ENCODE assay signal across 8 cellular contexts in the genomic region with DNA sequence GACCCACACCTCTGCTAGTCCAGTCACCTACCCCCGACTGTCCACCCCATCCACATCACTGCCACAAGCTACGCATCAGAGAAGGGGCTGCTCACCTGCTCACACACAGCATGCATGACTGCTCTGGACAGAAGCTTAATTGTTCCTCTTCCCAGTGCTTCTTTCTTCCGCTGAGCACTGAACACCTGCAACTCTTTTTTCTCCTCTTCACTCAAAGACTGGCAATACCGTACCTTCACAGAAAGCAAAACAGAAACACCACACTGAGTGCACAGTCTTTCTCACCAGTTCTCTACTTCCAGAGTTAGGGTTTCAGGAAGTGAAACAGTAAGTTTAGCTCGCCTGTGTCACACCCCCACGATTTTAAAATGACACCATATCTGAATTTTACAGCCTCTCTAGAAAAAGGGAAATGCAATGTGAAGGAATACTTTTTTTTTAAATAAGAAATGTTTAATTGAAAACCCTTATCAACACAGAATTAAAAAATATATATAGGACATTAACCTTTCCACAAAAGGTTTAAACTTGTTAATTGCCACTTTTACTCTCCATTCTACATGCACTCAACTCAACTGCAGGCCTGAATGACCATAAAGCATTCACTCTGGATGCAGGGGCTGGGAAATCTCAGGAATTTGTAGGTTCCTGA.
DNase-seq lines count a peak whose midpoint lies in the region; ATAC-seq and TF ChIP-seq lines count a peak whose summit lies in the region.

No MANE protein-coding gene starts in this region.

- ATAC-seq in DND-41 (ENCODE audit: insufficient read depth, low read depth) (peak; percentile 35; the same call in 1 of the 3 replicates), HG03139 (IDR thresholded peaks at IDR 0.05; ENCODE audit: unreplicated experiment) (peak; percentile 93)

- no peak overlapping the region for H3K4me2 ChIP-seq in DND-41 (ENCODE audit: insufficient read depth, low read length)

- peaks cover 6% of the 10 kb centered on the region; the same call in 1 of the 2 replicates for H3K4me1 ChIP-seq in DND-41 (ENCODE audit: insufficient read depth, low read length)
- peaks cover 0 to 2% (median 0%) of the 10 kb centered on the region in 5 donors for H3K4me1 ChIP-seq in subcutaneous abdominal adipose tissue (ENCODE audit: control insufficient read depth in 5 of 5, insufficient read depth in 5 of 5, low read length in 5 of 5)

- no peaks in the 10 kb centered on the region for H3K9me3 ChIP-seq in DND-41 (ENCODE audit: insufficient read depth, low read length, severe bottlenecking)
- H3K9me3 ChIP-seq in subcutaneous abdominal adipose tissue (ENCODE audit: control insufficient read depth in 5 of 5, low read length in 5 of 5), result no peaks in the 10 kb centered on the region

- peak overlapping the region; percentile 52 for H2AFZ ChIP-seq in DND-41 (ENCODE audit: low read depth, low read length)

- H3K79me2 ChIP-seq in DND-41 (ENCODE audit: insufficient read depth, low read length), result no peaks in the 10 kb centered on the region

- H3K4me3 ChIP-seq in DND-41 (ENCODE audit: low read depth in 1 of 2, low read length in 2 of 2) (no peak overlapping the region), subcutaneous abdominal adipose tissue (ENCODE audit: low read depth in 1 of 5, low read length in 5 of 5) (peak overlapping the region in 4 of 5 donors; percentile 14 to 52 (median 39))

- H3K9ac ChIP-seq in DND-41 (ENCODE audit: low read depth, low read length), result no peak overlapping the region
- no peak overlapping the region for H3K9ac ChIP-seq in subcutaneous abdominal adipose tissue (ENCODE audit: low read length in 5 of 5)

- DNase-seq in DND-41, result no peak
- peak; percentile 45 for DNase-seq in GM19240 (ENCODE audit: insufficient read length, low spot score)
- DNase-seq in UCSD-AML1 (lab: John Stamatoyannopoulos, UW; ENCODE audit: unreplicated experiment), result peak; percentile 14
- no peak for DNase-seq in NCI-H2196 treated with DMSO at 0.1 percent for 48 hours (lab: John Stamatoyannopoulos, UW; ENCODE audit: unreplicated experiment)
- no peak for DNase-seq in HT-29 (ENCODE audit: low spot score)
- DNase-seq in NCI-H524 (lab: John Stamatoyannopoulos, UW), result no peak

- H3K36me3 ChIP-seq in DND-41 (ENCODE audit: insufficient read depth, low read length) (no peaks in the 10 kb centered on the region), subcutaneous abdominal adipose tissue (ENCODE audit: control insufficient read depth in 5 of 5, insufficient read depth in 5 of 5, low read length in 5 of 5) (peaks cover 13 to 39% (median 33%) of the 10 kb centered on the region in 5 donors)

- H3K27me3 ChIP-seq in DND-41 (ENCODE audit: insufficient read depth, low read length, poor library complexity) (peaks cover 6% of the 10 kb centered on the region), subcutaneous abdominal adipose tissue (ENCODE audit: control insufficient read depth in 5 of 5, insufficient read depth in 4 of 5, low read length in 5 of 5) (no peaks in the 10 kb centered on the region)

- no peak overlapping the region for H3K27ac ChIP-seq in DND-41 (ENCODE audit: low read length)
- no peak overlapping the region for H3K27ac ChIP-seq in subcutaneous abdominal adipose tissue (ENCODE audit: low read depth, low read length)

- TF ChIP-seq CTCF in DND-41 (IDR thresholded peaks at IDR 0.05; ENCODE audit: borderline replicate concordance, extremely low read depth, low read length, poor library complexity, severe bottlenecking), result no peak

- H4K20me1 ChIP-seq in DND-41 (ENCODE audit: insufficient read depth, low read length), result no peaks in the 10 kb centered on the region

Comparison
In these comparisons a context has a peak if more than half of its experiments do, and no peak if none do; other contexts are left out.
1. DNase-seq: peak in GM19240 (single experiment) and UCSD-AML1 (single experiment); none in DND-41 (single experiment), NCI-H2196 treated with DMSO at 0.1 percent for 48 hours (single experiment), HT-29 (single experiment) and NCI-H524 (0 of 2).
2. H3K4me3 ChIP-seq: peak in subcutaneous abdominal adipose tissue (4 of 5); none in DND-41 (0 of 2).